ENCODE assay signal across 12 cellular contexts in the genomic region with DNA sequence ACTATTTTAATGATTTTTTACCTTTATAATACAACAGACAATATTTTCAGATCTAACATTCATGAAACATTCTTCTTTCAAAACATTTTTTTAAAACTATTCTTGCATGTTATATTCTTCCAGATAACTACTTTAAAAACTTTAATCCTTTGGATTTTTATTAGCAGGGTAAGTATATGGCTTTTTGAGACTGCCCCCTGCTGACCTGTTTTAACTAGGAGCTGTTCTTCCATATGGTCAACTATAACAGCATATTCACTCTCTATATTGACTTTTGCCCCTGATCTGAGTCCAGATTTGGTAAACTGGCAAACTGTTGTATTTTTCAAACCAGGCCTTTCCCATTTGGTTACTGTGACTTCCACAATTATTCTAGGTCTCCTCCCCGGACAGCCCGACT. TPM values are rescaled to one million over a fixed set of nuclear protein-coding genes. Genes with fewer than 3 reads are reported as not detected.
A peak's percentile ranks its signal among the peaks of the same experiment; 100 is the strongest.
DNase-seq lines count a peak whose midpoint lies in the region; ATAC-seq, FAIRE-seq and TF ChIP-seq lines count a peak whose summit lies in the region.
"Had no signal": no experiment of that assay in that cellular context is flagged by ENCODE, and none has a peak within 500 bp of the region (broad histone marks: within the 10 kb centered on the region; RNA-seq: fewer than 3 reads in every experiment).

No MANE protein-coding gene starts in this region.

- ATAC-seq in A549, result no peak
- ATAC-seq: T-helper 17 cell had no signal

- DNase-seq in A549 (ENCODE audit: low read depth in 1 of 2, low spot score in 1 of 2) (no peak), GM12864 (ENCODE audit: low read depth) (no peak), SK-MEL-5 (ENCODE audit: low read depth, low spot score) (peak; percentile 32), fibroblast of pulmonary artery (ENCODE audit: low read depth) (peak; percentile 26), NCI-H1694 (lab: John Stamatoyannopoulos, UW) (no peak), tibial nerve (ENCODE audit: low spot score in 2 of 2) (no peak)
- DNase-seq in stimulated activated CD4-positive, alpha-beta T cell treated with anti-CD3 and anti-CD28 coated beads, Interleukin-2, amount 100 ng/mL, for 48 hours, result no peak
- no peak for DNase-seq in activated effector memory CD4-positive, alpha-beta T cell treated with Interleukin-2 at 50 U/mL for 16 hours
- DNase-seq: activated CD4-positive, alpha-beta T cell treated with anti-CD3 and anti-CD28 coated beads, Interleukin-2, amount 10 ng/mL, durations not matched to agents 7 days and 5 days; retina; T-helper 17 cell had no signal

- no peak for FAIRE-seq in A549 (lab: Jason Lieb, UNC)

- in situ Hi-C loops in SK-MEL-5 (cut with HindIII; ENCODE audit: low pct_unique_long_range_greater_than_20kb, low sequenced_read_pairs), result no loop called here

- H3K36me3 ChIP-seq in tibial nerve, result peaks cover 3 to 57% (median 6%) of the 10 kb centered on the region in 3 donors

- H3K4me3 ChIP-seq in A549 (no peak overlapping the region), GM12864 (ENCODE audit: low read depth, low read length) (no peak overlapping the region), fibroblast of pulmonary artery (replicated peaks; ENCODE audit: low read depth, low read length) (no peak overlapping the region), tibial nerve (no peak overlapping the region)
- H3K4me3 ChIP-seq: BLaER1 had no signal

- no peak overlapping the region for H3K27ac ChIP-seq in A549
- no peak overlapping the region for H3K27ac ChIP-seq in tibial nerve
- H3K27ac ChIP-seq: BLaER1 had no signal

- WGBS in A549 (ENCODE audit: missing lambda C conversion rate), result 89% methylated on average over 2 of the region's 2 CpGs
- WGBS in tibial nerve, 2 donors, result 68 to 94% methylated on average over 2 of the region's 2 CpGs

- TF ChIP-seq POLR2A in A549 (IDR thresholded peaks at IDR 0.05; ENCODE audit: low read length) (no peak), tibial nerve (IDR thresholded peaks at IDR 0.05) (no peak)

- H3K4me1 ChIP-seq in A549 (no peaks in the 10 kb centered on the region), tibial nerve (no peaks in the 10 kb centered on the region)
- H3K4me1 ChIP-seq: BLaER1 had no signal

- H3K4me2 ChIP-seq in A549, result no peak overlapping the region
- H3K4me2 ChIP-seq: BLaER1 had no signal

- H3K9me3 ChIP-seq in A549 (no peaks in the 10 kb centered on the region), tibial nerve (no peaks in the 10 kb centered on the region)
- H3K9me3 ChIP-seq: BLaER1 had no signal

- TF ChIP-seq CTCF in A549 (IDR thresholded peaks at IDR 0.05), result peak; percentile 15; the same call in 1 of the 3 replicates
- TF ChIP-seq CTCF in GM12864 (IDR thresholded peaks at IDR 0.05; ENCODE audit: low read depth, low read length, missing control alignments), result peak; percentile 20
- peak; percentile 46 for TF ChIP-seq CTCF in fibroblast of pulmonary artery (IDR thresholded peaks at IDR 0.05; ENCODE audit: low read length, missing control alignments)
- TF ChIP-seq CTCF in tibial nerve (IDR thresholded peaks at IDR 0.05), result peak in 1 of 5 experiments; percentile 15

- no peak for TF ChIP-seq EP300 in A549 (IDR thresholded peaks at IDR 0.05)
- no peak for TF ChIP-seq EP300 in tibial nerve (IDR thresholded peaks at IDR 0.05)

- no peaks in the 10 kb centered on the region for H3K27me3 ChIP-seq in tibial nerve
- H3K27me3 ChIP-seq: BLaER1 had no signal

- CTCF ChIA-PET in A549 (lab: Yijun Ruan, JAX), result interaction anchor here (0.7 to 6.6 kb wide), 5 partner anchors 8 to 1244 kb away, joined by 3 to 37 read pairs (median 3); partner anchors contain the start of gene ZNF18

- POLR2A ChIA-PET in A549 (lab: Yijun Ruan, JAX), result interaction anchor here (0.6 to 1.6 kb wide), 2 partner anchors 16 to 139 kb away, joined by 3 to 8 read pairs; partner anchors contain the start of gene ZNF18

- TF ChIP-seq RAD21 in A549 (conservative IDR thresholded peaks at IDR 0.05 in 1 of 2, IDR thresholded peaks at IDR 0.05 in 1 of 2), result no peak

TF ChIP-seq in A549, 52 proteins besides CTCF, POLR2A, EP300 and RAD21:
- no peak for TF ChIP-seq TP53 (CRISPR knock-in tag; IDR thresholded peaks at IDR 0.05)
- no peak for TF ChIP-seq HDAC2 (IDR thresholded peaks at IDR 0.05)
- TF ChIP-seq FOSB (CRISPR knock-in tag; IDR thresholded peaks at IDR 0.05), result no peak
- TF ChIP-seq, protein P1, sequence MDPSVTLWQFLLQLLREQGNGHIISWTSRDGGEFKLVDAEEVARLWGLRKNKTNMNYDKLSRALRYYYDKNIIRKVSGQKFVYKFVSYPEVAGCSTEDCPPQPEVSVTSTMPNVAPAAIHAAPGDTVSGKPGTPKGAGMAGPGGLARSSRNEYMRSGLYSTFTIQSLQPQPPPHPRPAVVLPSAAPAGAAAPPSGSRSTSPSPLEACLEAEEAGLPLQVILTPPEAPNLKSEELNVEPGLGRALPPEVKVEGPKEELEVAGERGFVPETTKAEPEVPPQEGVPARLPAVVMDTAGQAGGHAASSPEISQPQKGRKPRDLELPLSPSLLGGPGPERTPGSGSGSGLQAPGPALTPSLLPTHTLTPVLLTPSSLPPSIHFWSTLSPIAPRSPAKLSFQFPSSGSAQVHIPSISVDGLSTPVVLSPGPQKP (IDR thresholded peaks at IDR 0.05; ENCODE audit: low read depth, low read length), result no peak
- TF ChIP-seq MYC (IDR thresholded peaks at IDR 0.05; ENCODE audit: borderline replicate concordance, low read length), result no peak
- no peak for TF ChIP-seq GATA3 (IDR thresholded peaks at IDR 0.05; ENCODE audit: borderline replicate concordance)
- TF ChIP-seq CEBPB (IDR thresholded peaks at IDR 0.05), result no peak
- no peak for TF ChIP-seq HMGXB4 (CRISPR knock-in tag; IDR thresholded peaks at IDR 0.05; ENCODE audit: borderline replicate concordance)
- TF ChIP-seq HES2 (IDR thresholded peaks at IDR 0.05), result no peak
- TF ChIP-seq POLR2AphosphoS2 (conservative IDR thresholded peaks at IDR 0.05; ENCODE audit: low read length), result no peak
- no peak for TF ChIP-seq CHD4 (IDR thresholded peaks at IDR 0.05; ENCODE audit: borderline replicate concordance)
- no peak for TF ChIP-seq FOSL2 (IDR thresholded peaks at IDR 0.05)
- TF ChIP-seq FOSL2 (CRISPR knock-in tag; IDR thresholded peaks at IDR 0.05), result no peak
- TF ChIP-seq NPAS2 (CRISPR knock-in tag; IDR thresholded peaks at IDR 0.05; ENCODE audit: borderline replicate concordance), result no peak
- TF ChIP-seq TFCP2L1 (CRISPR knock-in tag; IDR thresholded peaks at IDR 0.05), result no peak
- no peak for TF ChIP-seq KDM1A (IDR thresholded peaks at IDR 0.05; ENCODE audit: low read depth)
- no peak for TF ChIP-seq SREBF2 (IDR thresholded peaks at IDR 0.05)
- no peak for TF ChIP-seq BCL3 (IDR thresholded peaks at IDR 0.05)
- TF ChIP-seq RARB (CRISPR knock-in tag; IDR thresholded peaks at IDR 0.05), result no peak
- TF ChIP-seq EHF (CRISPR knock-in tag; IDR thresholded peaks at IDR 0.05), result no peak
- no peak for TF ChIP-seq PHF8 (IDR thresholded peaks at IDR 0.05; ENCODE audit: borderline replicate concordance, low read depth)

RNA-seq across cellular contexts. Expression of gene ZNF18, which starts 16.5 kb away (rescaled TPM):
- polyA plus RNA-seq in A549 (2011; rRNA removed) (12.3 and 12.6 TPM in 2 replicates), A549 (2017; fragmentation: RNase III; extraction: RNeasy Plus Mini Kit Qiagen cat#74134 plus additional on column Dnase treatment) (5.0 to 5.6 TPM (median 5.1 TPM) in 3 replicates)
- 2.8 and 3.4 TPM in 2 replicates for polyA plus RNA-seq in A549 (2012; cell fraction: cytosol; rRNA removed)
- polyA plus RNA-seq in A549 (2012; cell fraction: nucleus; rRNA removed), result 3.5 and 5.6 TPM in 2 replicates
- polyA minus RNA-seq in A549 (2011; rRNA and poly(A)+ RNA removed), result 9.1 and 9.7 TPM in 2 replicates
- total RNA-seq in SK-MEL-5 (2014; rRNA removed; shearing (Covaris generic)), result 12.5 and 13.9 TPM in 2 replicates
- polyA plus RNA-seq in SK-MEL-5 (2015; cell fraction: cytosol; rRNA removed), result 6.2 and 7.0 TPM in 2 replicates
- polyA plus RNA-seq in SK-MEL-5 (2015; cell fraction: nucleus; rRNA removed), result 34.3 and 36.9 TPM in 2 replicates
- 10 to 100 TPM in 3 of 4 donors, 1 to 10 TPM in 1; 9.2 to 18.4 (median 12.9) TPM for total RNA-seq in tibial nerve

RNA-seq across cellular contexts. Expression of gene MAP2K4, which starts 39.9 kb away (rescaled TPM):
- polyA plus RNA-seq in A549 (2011; rRNA removed) (47.7 and 49.7 TPM in 2 replicates), A549 (2017; fragmentation: RNase III; extraction: RNeasy Plus Mini Kit Qiagen cat#74134 plus additional on column Dnase treatment) (27.9 to 30.5 TPM (median 28.9 TPM) in 3 replicates)
- 10.9 and 12.8 TPM in 2 replicates for polyA plus RNA-seq in A549 (2012; cell fraction: cytosol; rRNA removed)
- polyA plus RNA-seq in A549 (2012; cell fraction: nucleus; rRNA removed), result 6.8 and 9.6 TPM in 2 replicates
- polyA minus RNA-seq in A549 (2011; rRNA and poly(A)+ RNA removed), result 30.0 TPM in 2 replicates
- total RNA-seq in SK-MEL-5 (2014; rRNA removed; shearing (Covaris generic)), result 28.2 and 32.2 TPM in 2 replicates
- 14.1 and 25.2 TPM in 2 replicates for polyA plus RNA-seq in SK-MEL-5 (2015; cell fraction: cytosol; rRNA removed)
- 15.0 and 18.8 TPM in 2 replicates for polyA plus RNA-seq in SK-MEL-5 (2015; cell fraction: nucleus; rRNA removed)
- 10 to 100 TPM; 17.6 to 28.6 (median 24.0) TPM for total RNA-seq in tibial nerve

Comparison
In these comparisons a context has a peak if more than half of its experiments do, and no peak if none do; other contexts are left out.
1. DNase-seq: peak in SK-MEL-5 (single experiment) and fibroblast of pulmonary artery (single experiment); none in A549 (0 of 2), GM12864 (single experiment), NCI-H1694 (single experiment), stimulated activated CD4-positive, alpha-beta T cell treated with anti-CD3 and anti-CD28 coated beads, Interleukin-2, amount 100 ng/mL, for 48 hours (0 of 2), tibial nerve (0 of 2) and activated effector memory CD4-positive, alpha-beta T cell treated with Interleukin-2 at 50 U/mL for 16 hours (single experiment).